Comparison of ENCODE assay signal across 20 cellular contexts in the genomic region with DNA sequence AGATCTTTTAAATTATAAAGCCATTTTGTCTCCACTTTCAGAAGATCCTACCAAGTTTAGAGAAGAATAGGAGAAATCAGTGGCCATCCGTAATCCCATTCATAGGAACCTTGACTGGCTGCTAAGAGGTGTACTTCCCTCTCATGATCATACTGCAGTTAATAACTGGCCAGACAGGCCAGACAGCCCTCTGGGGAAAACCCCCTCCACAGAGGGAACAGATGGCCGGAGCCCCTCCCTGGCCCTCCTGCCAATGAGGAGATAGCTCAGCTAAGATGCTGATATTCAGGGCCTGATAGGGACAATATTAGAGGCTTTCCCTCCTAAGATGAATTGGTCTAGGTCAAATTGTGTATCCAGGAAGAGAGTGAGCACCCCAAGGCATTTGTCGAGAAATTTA.
"Had no signal": no experiment of that assay in that cellular context is flagged by ENCODE, and none has a peak within 500 bp of the region (broad histone marks: within the 10 kb centered on the region; RNA-seq: fewer than 3 reads in every experiment).

No MANE protein-coding gene starts in this region.

- H3K36me3 ChIP-seq: heart right ventricle, spleen, thoracic aorta, transverse colon had no signal

- H3K4me3 ChIP-seq: dorsolateral prefrontal cortex, heart right ventricle, psoas muscle, spleen, thoracic aorta, transverse colon had no signal

- H3K9ac ChIP-seq: parathyroid adenoma had no signal

- H3K27ac ChIP-seq: dorsolateral prefrontal cortex, heart right ventricle, parathyroid adenoma, psoas muscle, spleen, thoracic aorta, transverse colon had no signal

- DNase-seq: cortex of kidney; dorsolateral prefrontal cortex; effector CD8-positive, alpha-beta T cell; foreskin melanocyte; heart right ventricle; hypothalamus; kidney glomerular epithelial cell; mesendoderm; naive B cell; psoas muscle; spleen; stimulated activated CD4-positive, alpha-beta T cell treated with anti-CD3 and anti-CD28 coated beads, Interleukin-15, amount 100 ng/mL, for 24 hours; stimulated activated CD4-positive, alpha-beta T cell treated with anti-CD3 and anti-CD28 coated beads, Interleukin-1b, Interleukin-23, amount 100 ng/mL, for 48 hours; stimulated activated CD4-positive, alpha-beta T cell treated with anti-CD3 and anti-CD28 coated beads, Interleukin-4, amount 100 ng/mL, for 4 hours; stimulated activated naive B cell treated with anti-CD40 and anti-IgM and Interleukin-4, amounts not matched to agents 10 μg/mL and 1 μg/mL and 100 μg/mL, for 72 hours; stimulated activated naive CD8-positive, alpha-beta T cell treated with anti-CD3 and anti-CD28 coated beads, Interleukin-15, amount 100 ng/mL, for 72 hours; transverse colon had no signal

- H3K9me3 ChIP-seq: thoracic aorta, transverse colon had no signal

- ATAC-seq: heart right ventricle; psoas muscle; sciatic nerve; stimulated activated naive B cell treated with anti-CD40 and anti-IgM and Interleukin-4, amounts not matched to agents 10 μg/mL and 1 μg/mL and 100 μg/mL, for 72 hours; stimulated activated naive CD8-positive, alpha-beta T cell treated with anti-CD3 and anti-CD28 coated beads, Interleukin-15, amount 100 ng/mL, for 72 hours had no signal
